ENCODE assay signal across 9 cellular contexts in genomic region chr21:46322351-46323226, GRCh38. TPM values are rescaled to one million over a fixed set of nuclear protein-coding genes. Genes with fewer than 3 reads are reported as not detected.
DNase-seq lines count a peak whose midpoint lies in the region; ATAC-seq, FAIRE-seq and TF ChIP-seq lines count a peak whose summit lies in the region.
"Had no signal": no experiment of that assay in that cellular context is flagged by ENCODE, and none has a peak within 500 bp of the region (broad histone marks: within the 10 kb centered on the region; RNA-seq: fewer than 3 reads in every experiment).

No MANE protein-coding gene starts in this region.

- DNase-seq in DND-41 = peak; percentile 38
- DNase-seq in LHCN-M2 (ENCODE audit: low read depth) = peak; percentile 41
- DNase-seq in activated naive CD8-positive, alpha-beta T cell treated with anti-CD3 and anti-CD28 coated beads, Interleukin-2, amount 50 U/mL, for 24 hours = peak; percentile 34
- DNase-seq in kidney = no peak
- DNase-seq in stimulated activated naive CD8-positive, alpha-beta T cell treated with anti-CD3 and anti-CD28 coated beads, Interleukin-15, amount 100 ng/mL, for 72 hours = peak; percentile 12 to 29
- DNase-seq in putamen (ENCODE audit: low spot score) = no peak

- ATAC-seq in DND-41 (ENCODE audit: insufficient read depth, low read depth) = no peak
- ATAC-seq in activated naive CD8-positive, alpha-beta T cell treated with anti-CD3 and anti-CD28 coated beads, Interleukin-2, amount 50 U/mL, for 24 hours = no peak
- no peak for ATAC-seq in stimulated activated naive CD8-positive, alpha-beta T cell treated with anti-CD3 and anti-CD28 coated beads, Interleukin-15, amount 100 ng/mL, for 72 hours
- ATAC-seq in HG03457 (IDR thresholded peaks at IDR 0.05; ENCODE audit: unreplicated experiment) = no peak
- no peak for ATAC-seq in HG03175 (IDR thresholded peaks at IDR 0.05; ENCODE audit: unreplicated experiment)

- H3K4me3 ChIP-seq in DND-41 (ENCODE audit: low read depth in 1 of 2, low read length in 2 of 2) (peak overlapping the region; percentile 37 to 66), kidney (ENCODE audit: low read length in 2 of 2) (peak overlapping the region; percentile 64 to 89)

- peaks cover 39% of the 10 kb centered on the region for H3K4me1 Mint-ChIP-seq in activated naive CD8-positive, alpha-beta T cell treated with anti-CD3 and anti-CD28 coated beads, Interleukin-2, amount 50 U/mL, for 24 hours
- peaks cover 55% of the 10 kb centered on the region for H3K4me1 Mint-ChIP-seq in stimulated activated naive CD8-positive, alpha-beta T cell treated with anti-CD3 and anti-CD28 coated beads, Interleukin-15, amount 100 ng/mL, for 72 hours

- peaks cover 34% of the 10 kb centered on the region for H3K36me3 Mint-ChIP-seq in activated naive CD8-positive, alpha-beta T cell treated with anti-CD3 and anti-CD28 coated beads, Interleukin-2, amount 50 U/mL, for 24 hours (ENCODE audit: low read depth)

- H3K9me3 ChIP-seq in DND-41 (ENCODE audit: insufficient read depth, low read length, severe bottlenecking) = no peaks in the 10 kb centered on the region
- no peaks in the 10 kb centered on the region for H3K9me3 ChIP-seq in kidney (ENCODE audit: control insufficient read depth in 1 of 2, low read length in 2 of 2)

- TF ChIP-seq CTCF in DND-41 (IDR thresholded peaks at IDR 0.05; ENCODE audit: borderline replicate concordance, extremely low read depth, low read length, poor library complexity, severe bottlenecking) (no peak), kidney (IDR thresholded peaks at IDR 0.05; ENCODE audit: borderline replicate concordance, extremely low read depth, insufficient read depth) (no peak)

- peak overlapping the region; percentile 88 for H3K27ac Mint-ChIP-seq in activated naive CD8-positive, alpha-beta T cell treated with anti-CD3 and anti-CD28 coated beads, Interleukin-2, amount 50 U/mL, for 24 hours
- H3K27ac Mint-ChIP-seq in stimulated activated naive CD8-positive, alpha-beta T cell treated with anti-CD3 and anti-CD28 coated beads, Interleukin-15, amount 100 ng/mL, for 72 hours = peak overlapping the region; percentile 97 to 100

- no peak for FAIRE-seq in kidney (lab: Jason Lieb, UNC)
- FAIRE-seq: TTC549 had no signal

- peak overlapping the region; percentile 93 for H3K4me3 Mint-ChIP-seq in activated naive CD8-positive, alpha-beta T cell treated with anti-CD3 and anti-CD28 coated beads, Interleukin-2, amount 50 U/mL, for 24 hours
- peak overlapping the region; percentile 96 to 99 for H3K4me3 Mint-ChIP-seq in stimulated activated naive CD8-positive, alpha-beta T cell treated with anti-CD3 and anti-CD28 coated beads, Interleukin-15, amount 100 ng/mL, for 72 hours

- peak overlapping the region; percentile 100 for H3K9ac ChIP-seq in DND-41 (ENCODE audit: low read depth, low read length)
- peak overlapping the region; percentile 46 to 61 for H3K9ac ChIP-seq in kidney (ENCODE audit: low read length in 2 of 2)

- no peak overlapping the region for H2AFZ ChIP-seq in DND-41 (ENCODE audit: low read depth, low read length)

- H3K36me3 ChIP-seq in DND-41 (ENCODE audit: insufficient read depth, low read length) (peaks cover 63% of the 10 kb centered on the region), kidney (ENCODE audit: control insufficient read depth in 1 of 2, insufficient read depth in 2 of 2, low read length in 2 of 2) (no peaks in the 10 kb centered on the region)

- no peaks in the 10 kb centered on the region for H3K27me3 Mint-ChIP-seq in activated naive CD8-positive, alpha-beta T cell treated with anti-CD3 and anti-CD28 coated beads, Interleukin-2, amount 50 U/mL, for 24 hours
- H3K27me3 Mint-ChIP-seq in stimulated activated naive CD8-positive, alpha-beta T cell treated with anti-CD3 and anti-CD28 coated beads, Interleukin-15, amount 100 ng/mL, for 72 hours = no peaks in the 10 kb centered on the region

- intact Hi-C loops in kidney (cut with DNase I) = no loop called here

- no peaks in the 10 kb centered on the region for H3K9me3 Mint-ChIP-seq in activated naive CD8-positive, alpha-beta T cell treated with anti-CD3 and anti-CD28 coated beads, Interleukin-2, amount 50 U/mL, for 24 hours
- no peaks in the 10 kb centered on the region for H3K9me3 Mint-ChIP-seq in stimulated activated naive CD8-positive, alpha-beta T cell treated with anti-CD3 and anti-CD28 coated beads, Interleukin-15, amount 100 ng/mL, for 72 hours

- peaks cover 68% of the 10 kb centered on the region for H4K20me1 ChIP-seq in DND-41 (ENCODE audit: insufficient read depth, low read length)

- H3K27ac ChIP-seq in DND-41 (ENCODE audit: low read length) = peak overlapping the region; percentile 99
- H3K27ac ChIP-seq in kidney (ENCODE audit: low read depth in 2 of 2, low read length in 2 of 2) = no peak overlapping the region

- H3K79me2 ChIP-seq in DND-41 (ENCODE audit: insufficient read depth, low read length) = peaks cover 90% of the 10 kb centered on the region

- peaks cover 54% of the 10 kb centered on the region for H3K4me1 ChIP-seq in DND-41 (ENCODE audit: insufficient read depth, low read length)
- peaks cover 3 to 12% of the 10 kb centered on the region in 2 donors for H3K4me1 ChIP-seq in kidney (ENCODE audit: control insufficient read depth in 1 of 2, insufficient read depth in 1 of 2, low read depth in 1 of 2, low read length in 2 of 2)

- no peaks in the 10 kb centered on the region for H3K27me3 ChIP-seq in DND-41 (ENCODE audit: insufficient read depth, low read length, poor library complexity)

- peak overlapping the region; percentile 97 for H3K4me2 ChIP-seq in DND-41 (ENCODE audit: insufficient read depth, low read length)

RNA-seq across cellular contexts. Expression of gene C21orf58, which starts 1.1 kb away (rescaled TPM):
- total RNA-seq in LHCN-M2 (2014; rRNA removed) = 17.2 and 19.3 TPM in 2 replicates
- 4.2 TPM for polyA plus RNA-seq in LHCN-M2 (2012)
- total RNA-seq in kidney = 2.7 TPM
- 0.67 TPM for polyA plus RNA-seq in kidney (ENCODE audit: insufficient read depth, low read depth, low replicate concordance)

RNA-seq across cellular contexts. Expression of gene PCNT, which starts 1.4 kb away (rescaled TPM):
- 35.8 and 40.8 TPM in 2 replicates for total RNA-seq in LHCN-M2 (2014; rRNA removed)
- polyA plus RNA-seq in LHCN-M2 (2012) = 10.0 TPM
- 26.1 TPM for total RNA-seq in kidney
- 4.2 TPM for polyA plus RNA-seq in kidney (ENCODE audit: insufficient read depth, low read depth, low replicate concordance)

RNA-seq across cellular contexts. Expression of gene YBEY, which starts 36.4 kb away (rescaled TPM):
- 18.1 and 25.2 TPM in 2 replicates for total RNA-seq in LHCN-M2 (2014; rRNA removed)
- 25.2 TPM for polyA plus RNA-seq in LHCN-M2 (2012)
- total RNA-seq in kidney = 17.5 TPM
- 29.6 TPM for polyA plus RNA-seq in kidney (ENCODE audit: insufficient read depth, low read depth, low replicate concordance)

RNA-seq across cellular contexts. Expression of gene MCM3AP, which starts 37.2 kb away (rescaled TPM):
- 79.3 and 81.1 TPM in 2 replicates for total RNA-seq in LHCN-M2 (2014; rRNA removed)
- 39.9 TPM for polyA plus RNA-seq in LHCN-M2 (2012)
- total RNA-seq in kidney = 101 TPM
- polyA plus RNA-seq in kidney (ENCODE audit: insufficient read depth, low read depth, low replicate concordance) = 29.0 TPM

Comparison
In these comparisons a context has a peak if more than half of its experiments do, and no peak if none do; other contexts are left out.
1. DNase-seq: peak in DND-41 (single experiment), LHCN-M2 (single experiment), activated naive CD8-positive, alpha-beta T cell treated with anti-CD3 and anti-CD28 coated beads, Interleukin-2, amount 50 U/mL, for 24 hours (single experiment) and stimulated activated naive CD8-positive, alpha-beta T cell treated with anti-CD3 and anti-CD28 coated beads, Interleukin-15, amount 100 ng/mL, for 72 hours (2 of 2); none in kidney (single experiment) and putamen (single experiment).